In genomic region chr10:17229016-17229716, GRCh38 we compare ENCODE assay signal across 8 cellular contexts. TPM values are rescaled to one million over a fixed set of nuclear protein-coding genes. Genes with fewer than 3 reads are reported as not detected.
DNase-seq lines count a peak whose midpoint lies in the region; ATAC-seq and TF ChIP-seq lines count a peak whose summit lies in the region.

No MANE protein-coding gene starts in this region.

- peak overlapping the region; percentile 90 for H3K4me3 ChIP-seq in upper lobe of right lung

- CTCF ChIA-PET in activated naive CD4-positive, alpha-beta T cell treated with anti-CD3 and anti-CD28 coated beads for 36 hours (lab: Charles Lee): interaction anchor here (0.9 to 3.2 kb wide), 8 partner anchors 14 to 386 kb away, joined by 3 to 19 read pairs (median 8); partner anchors contain the start of gene TRDMT1

- peak overlapping the region; percentile 73 for H3K27ac Mint-ChIP-seq in activated naive CD4-positive, alpha-beta T cell treated with anti-CD3 and anti-CD28 coated beads for 36 hours
- H3K27ac Mint-ChIP-seq in glutamatergic neuron (ENCODE audit: unreplicated experiment): peak overlapping the region; percentile 68

- peaks cover 4% of the 10 kb centered on the region for H3K36me3 Mint-ChIP-seq in activated naive CD4-positive, alpha-beta T cell treated with anti-CD3 and anti-CD28 coated beads for 36 hours (ENCODE audit: low read depth)
- H3K36me3 Mint-ChIP-seq in glutamatergic neuron (ENCODE audit: unreplicated experiment): no peaks in the 10 kb centered on the region

- DNase-seq in GF-D8 (lab: John Stamatoyannopoulos, UW): peak; percentile 51
- peak; percentile 51 for DNase-seq in activated naive CD4-positive, alpha-beta T cell treated with anti-CD3 and anti-CD28 coated beads for 36 hours
- peak; percentile 63 for DNase-seq in glutamatergic neuron
- DNase-seq in posterior vena cava (ENCODE audit: low spot score): peak; percentile 97
- peak; percentile 91 for DNase-seq in upper lobe of right lung
- DNase-seq in GM19240 (ENCODE audit: insufficient read length, low spot score): no peak

- peaks cover 34% of the 10 kb centered on the region for H3K4me1 ChIP-seq in upper lobe of right lung

- no peaks in the 10 kb centered on the region for H3K9me3 ChIP-seq in upper lobe of right lung

- TF ChIP-seq CTCF in glutamatergic neuron (IDR thresholded peaks at IDR 0.05; ENCODE audit: partially characterized antibody, unreplicated experiment) (no peak), upper lobe of right lung (IDR thresholded peaks at IDR 0.05) (no peak)

- H3K27me3 Mint-ChIP-seq in activated naive CD4-positive, alpha-beta T cell treated with anti-CD3 and anti-CD28 coated beads for 36 hours (ENCODE audit: low read depth): peaks cover 2% of the 10 kb centered on the region
- peaks cover 15% of the 10 kb centered on the region for H3K27me3 Mint-ChIP-seq in glutamatergic neuron (ENCODE audit: unreplicated experiment)

- H3K27me3 ChIP-seq in upper lobe of right lung: no peaks in the 10 kb centered on the region

- ATAC-seq in HG02588 (IDR thresholded peaks at IDR 0.05; ENCODE audit: unreplicated experiment) (peak; percentile 25), upper lobe of right lung (peak; percentile 72)

- peaks cover 35% of the 10 kb centered on the region for H3K36me3 ChIP-seq in upper lobe of right lung

- intact Hi-C loops in activated naive CD4-positive, alpha-beta T cell treated with anti-CD3 and anti-CD28 coated beads for 36 hours (cut with micrococcal nuclease): loop anchor here (5.0 kb wide), 2 partner anchors 413 to 1428 kb away; partner anchors contain the start of genes ARL5B and STAM
- intact Hi-C loops in posterior vena cava (cut with DNase I): no loop called here
- intact Hi-C loops in upper lobe of right lung (cut with DNase I): no loop called here

- peaks cover 48% of the 10 kb centered on the region for H3K4me1 Mint-ChIP-seq in activated naive CD4-positive, alpha-beta T cell treated with anti-CD3 and anti-CD28 coated beads for 36 hours (ENCODE audit: low read depth)
- no peaks in the 10 kb centered on the region for H3K4me1 Mint-ChIP-seq in glutamatergic neuron (ENCODE audit: low read depth, unreplicated experiment)

- TF ChIP-seq POLR2A in Raji (IDR thresholded peaks at IDR 0.05; ENCODE audit: insufficient read depth, low read depth, low read length): peak; percentile 44

- peak overlapping the region; percentile 80 for H3K4me3 Mint-ChIP-seq in activated naive CD4-positive, alpha-beta T cell treated with anti-CD3 and anti-CD28 coated beads for 36 hours
- H3K4me3 Mint-ChIP-seq in glutamatergic neuron (ENCODE audit: unreplicated experiment): peak overlapping the region; percentile 86

- H3K27ac ChIP-seq in upper lobe of right lung: peak overlapping the region; percentile 98

- no peaks in the 10 kb centered on the region for H3K9me3 Mint-ChIP-seq in activated naive CD4-positive, alpha-beta T cell treated with anti-CD3 and anti-CD28 coated beads for 36 hours
- peaks cover 5% of the 10 kb centered on the region for H3K9me3 Mint-ChIP-seq in glutamatergic neuron (ENCODE audit: unreplicated experiment)

RNA-seq across cellular contexts. Expression of gene VIM, which starts 1.1 kb away (rescaled TPM):
- 10 to 100 TPM; 58.3 to 60.6 TPM for total RNA-seq in activated naive CD4-positive, alpha-beta T cell treated with anti-CD3 and anti-CD28 coated beads for 36 hours
- total RNA-seq in glutamatergic neuron (ENCODE audit: unreplicated experiment) (106 TPM), posterior vena cava (1,000 to 10,000 TPM; 2,278 to 2,643 TPM), upper lobe of right lung (1,272 TPM)

RNA-seq across cellular contexts. Expression of gene TRDMT1, which starts 27.7 kb away (rescaled TPM):
- total RNA-seq in activated naive CD4-positive, alpha-beta T cell treated with anti-CD3 and anti-CD28 coated beads for 36 hours: 1 to 10 TPM; 6.5 to 7.2 TPM
- total RNA-seq in glutamatergic neuron (ENCODE audit: unreplicated experiment) (8.9 TPM), posterior vena cava (10 to 100 TPM in 1 of 2 donors, 1 to 10 TPM in 1; 9.5 to 11.0 TPM), upper lobe of right lung (9.2 TPM)

Comparison
In these comparisons a context has a peak if more than half of its experiments do, and no peak if none do; other contexts are left out.
1. RNA of gene VIM, which starts 1.1 kb away (total RNA-seq): 2,278 to 2,643 TPM in posterior vena cava and 1,272 TPM in upper lobe of right lung (single experiment); 106 TPM in glutamatergic neuron (single experiment) and 58.3 to 60.6 TPM in activated naive CD4-positive, alpha-beta T cell treated with anti-CD3 and anti-CD28 coated beads for 36 hours; every median in the first group is over 10 times any median in the second.